13 cellular contexts compared by ENCODE assay signal in the genomic region with DNA sequence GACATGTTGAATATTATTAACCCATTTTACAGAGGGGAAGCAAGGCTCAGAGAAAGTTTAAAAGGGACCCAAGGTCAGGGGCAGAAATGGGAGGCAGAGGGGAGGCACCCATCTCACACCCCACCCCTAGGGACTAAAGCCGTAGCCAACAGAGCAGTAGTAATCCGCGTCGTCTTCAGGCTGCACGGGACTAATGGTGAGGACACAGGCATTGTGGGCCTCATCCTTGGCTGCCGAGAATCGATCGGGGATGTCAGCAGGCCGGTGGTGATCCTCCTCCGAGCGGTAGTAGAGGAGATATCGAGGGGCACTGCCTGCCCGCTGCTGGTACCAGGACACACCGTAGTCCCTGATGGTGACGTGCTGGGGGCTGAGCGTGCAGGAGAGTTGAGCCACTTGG. TPM values are rescaled to one million over a fixed set of nuclear protein-coding genes. Genes with fewer than 3 reads are reported as not detected.
DNase-seq lines count a peak whose midpoint lies in the region; ATAC-seq and TF ChIP-seq lines count a peak whose summit lies in the region.
"Had no signal": no experiment of that assay in that cellular context is flagged by ENCODE, and none has a peak within 500 bp of the region (broad histone marks: within the 10 kb centered on the region; RNA-seq: fewer than 3 reads in every experiment).

No MANE protein-coding gene starts in this region.

- peak overlapping the region; percentile 78 for H3K4me3 ChIP-seq in OCI-LY7 (ENCODE audit: low read depth, low read length, poor library complexity, severe bottlenecking)
- H3K4me3 ChIP-seq: lower lobe of right lung, thoracic aorta had no signal

- H3K27ac Mint-ChIP-seq in stimulated activated naive CD8-positive, alpha-beta T cell treated with anti-CD3 and anti-CD28 coated beads, Interleukin-15, Interleukin-2, amounts not matched to agents 100 ng/mL and 50 ng/mL, for 24 hours, result no peak overlapping the region
- H3K27ac Mint-ChIP-seq in mesothelial cell of epicardium, result no peak overlapping the region
- H3K27ac Mint-ChIP-seq: activated T-cell treated with anti-CD3 and anti-CD28 coated beads, Interleukin-2, amount 50 U/mL, for 72 hours had no signal

- peak overlapping the region; percentile 95 for H3K27ac ChIP-seq in OCI-LY7 (ENCODE audit: low read depth, low read length, poor library complexity, severe bottlenecking)
- H3K27ac ChIP-seq: lower lobe of right lung, parathyroid adenoma, thoracic aorta had no signal

- no peaks in the 10 kb centered on the region; the same call in 1 of the 2 replicates for H3K36me3 ChIP-seq in OCI-LY7 (ENCODE audit: insufficient read depth, low read length)
- H3K36me3 ChIP-seq: lower lobe of right lung, thoracic aorta had no signal

- H3K9me3 ChIP-seq in OCI-LY7 (ENCODE audit: low read length), result no peaks in the 10 kb centered on the region
- H3K9me3 ChIP-seq: lower lobe of right lung, thoracic aorta had no signal

- H3K27me3 Mint-ChIP-seq in stimulated activated naive CD8-positive, alpha-beta T cell treated with anti-CD3 and anti-CD28 coated beads, Interleukin-15, Interleukin-2, amounts not matched to agents 100 ng/mL and 50 ng/mL, for 24 hours, result no peaks in the 10 kb centered on the region
- no peaks in the 10 kb centered on the region for H3K27me3 Mint-ChIP-seq in mesothelial cell of epicardium (ENCODE audit: low read depth)

- no peak for ATAC-seq in stimulated activated naive CD8-positive, alpha-beta T cell treated with anti-CD3 and anti-CD28 coated beads, Interleukin-15, Interleukin-2, amounts not matched to agents 100 U/mL and 50 U/mL, for 24 hours
- no peak for ATAC-seq in GM18907 (IDR thresholded peaks at IDR 0.05; ENCODE audit: unreplicated experiment)
- ATAC-seq: activated T-cell treated with anti-CD3 and anti-CD28 coated beads, Interleukin-2, amount 50 U/mL, for 72 hours; lower lobe of right lung had no signal

- H3K4me3 Mint-ChIP-seq in stimulated activated naive CD8-positive, alpha-beta T cell treated with anti-CD3 and anti-CD28 coated beads, Interleukin-15, Interleukin-2, amounts not matched to agents 100 ng/mL and 50 ng/mL, for 24 hours, result peak overlapping the region; percentile 80
- H3K4me3 Mint-ChIP-seq in mesothelial cell of epicardium, result peak overlapping the region; percentile 57

- no peaks in the 10 kb centered on the region for H3K9me3 Mint-ChIP-seq in stimulated activated naive CD8-positive, alpha-beta T cell treated with anti-CD3 and anti-CD28 coated beads, Interleukin-15, Interleukin-2, amounts not matched to agents 100 ng/mL and 50 ng/mL, for 24 hours
- H3K9me3 Mint-ChIP-seq in mesothelial cell of epicardium, result no peaks in the 10 kb centered on the region
- H3K9me3 Mint-ChIP-seq: activated T-cell treated with anti-CD3 and anti-CD28 coated beads, Interleukin-2, amount 50 U/mL, for 72 hours had no signal

- no peak for DNase-seq in stimulated activated naive CD8-positive, alpha-beta T cell treated with anti-CD3 and anti-CD28 coated beads, Interleukin-15, Interleukin-2, amounts not matched to agents 100 U/mL and 50 U/mL, for 24 hours
- peak; percentile 82 for DNase-seq in OCI-LY7 (ENCODE audit: low spot score)
- no peak for DNase-seq in mesothelial cell of epicardium (ENCODE audit: low spot score in 2 of 2, unreplicated experiment in 2 of 2)
- DNase-seq in SIG-M5 (lab: John Stamatoyannopoulos, UW), result no peak
- no peak for DNase-seq in T1000 (lab: John Stamatoyannopoulos, UW)
- DNase-seq in HPDE6-E6E7 (ENCODE audit: extremely low spot score), result no peak
- DNase-seq: activated T-cell treated with anti-CD3 and anti-CD28 coated beads, Interleukin-2, amount 50 U/mL, for 72 hours; lower lobe of right lung; NCI-H1105 had no signal

- POLR2A ChIA-PET in OCI-LY7 (lab: Charles Lee), result interaction anchor here (0.6 to 2.5 kb wide), 9 partner anchors 11 to 1009 kb away, joined by 3 to 8 read pairs (median 3); partner anchors contain the start of gene SLC2A11

- TF ChIP-seq CTCF in OCI-LY7 (conservative IDR thresholded peaks at IDR 0.05; ENCODE audit: low read length) (no peak), mesothelial cell of epicardium (IDR thresholded peaks at IDR 0.05; ENCODE audit: unreplicated experiment) (no peak)

- no peak overlapping the region for H2AFZ ChIP-seq in OCI-LY7 (ENCODE audit: low read length)
- H2AFZ ChIP-seq: parathyroid adenoma had no signal

- intact Hi-C loops in OCI-LY7 (cut with micrococcal nuclease; ENCODE audit: unreplicated experiment), result loop anchor here (1.0 to 10.0 kb wide), 4 partner anchors 14 to 818 kb away; no protein-coding TSS in a partner anchor

- TSS peak; percentile 87 for BruUV-seq in OCI-LY7 (replicated peaks; lab: Mats Ljungman, UMichigan)

- H4K20me1 ChIP-seq in OCI-LY7 (ENCODE audit: insufficient read depth, low read length), result no peaks in the 10 kb centered on the region

- H3K9me2 ChIP-seq in OCI-LY7 (ENCODE audit: insufficient read depth, low read length), result no peaks in the 10 kb centered on the region

- peak overlapping the region; percentile 93 for H3K4me2 ChIP-seq in OCI-LY7 (ENCODE audit: low read length)

- H3K36me3 Mint-ChIP-seq in stimulated activated naive CD8-positive, alpha-beta T cell treated with anti-CD3 and anti-CD28 coated beads, Interleukin-15, Interleukin-2, amounts not matched to agents 100 ng/mL and 50 ng/mL, for 24 hours (ENCODE audit: low read depth), result no peaks in the 10 kb centered on the region
- H3K36me3 Mint-ChIP-seq in mesothelial cell of epicardium, result no peaks in the 10 kb centered on the region

- peaks cover 11% of the 10 kb centered on the region; the same call in 1 of the 2 replicates for H3K79me2 ChIP-seq in OCI-LY7 (ENCODE audit: insufficient read depth, low read depth, low read length)
- H3K79me2 ChIP-seq: parathyroid adenoma had no signal

- CTCF ChIA-PET in OCI-LY7 (lab: Charles Lee; ENCODE audit: unreplicated experiment), result no interaction called here

- peaks cover 34% of the 10 kb centered on the region for H3K4me1 Mint-ChIP-seq in stimulated activated naive CD8-positive, alpha-beta T cell treated with anti-CD3 and anti-CD28 coated beads, Interleukin-15, Interleukin-2, amounts not matched to agents 100 ng/mL and 50 ng/mL, for 24 hours (ENCODE audit: low read depth)
- peaks cover 18% of the 10 kb centered on the region for H3K4me1 Mint-ChIP-seq in mesothelial cell of epicardium

- H3K4me1 ChIP-seq in OCI-LY7 (ENCODE audit: insufficient read depth, low read length, poor library complexity, severe bottlenecking), result peaks cover 58% of the 10 kb centered on the region

RNA-seq across cellular contexts. Expression of gene VPREB3, which starts 1.5 kb away (rescaled TPM):
- 163 and 241 TPM in 2 replicates for total RNA-seq in OCI-LY7 (2014; rRNA removed; shearing (Covaris generic))
- total RNA-seq in OCI-LY7 (2022) (312 and 333 TPM in 2 replicates), mesothelial cell of epicardium (0.52 TPM in 1 of 3 replicates, not detected in the others)
- total RNA-seq: lower lobe of right lung, thoracic aorta had no signal

RNA-seq across cellular contexts. Expression of gene ZNF70, which starts 1.8 kb away (rescaled TPM):
- 5.1 and 6.0 TPM in 2 replicates for total RNA-seq in OCI-LY7 (2014; rRNA removed; shearing (Covaris generic))
- total RNA-seq in OCI-LY7 (2022), result 8.4 and 8.7 TPM in 2 replicates
- 17.8 to 18.7 TPM (median 18.2 TPM) in 3 replicates for total RNA-seq in mesothelial cell of epicardium

RNA-seq across cellular contexts. Expression of gene C22orf15, which starts 10.0 kb away (rescaled TPM):
- total RNA-seq in OCI-LY7 (2014; rRNA removed; shearing (Covaris generic)), result 1.0 and 1.7 TPM in 2 replicates
- 0.86 and 1.3 TPM in 2 replicates for total RNA-seq in OCI-LY7 (2022)
- 0.36 to 0.82 TPM (median 0.52 TPM) in 3 replicates for total RNA-seq in mesothelial cell of epicardium
- total RNA-seq: thoracic aorta had no signal

RNA-seq across cellular contexts. Expression of gene CHCHD10, which starts 15.0 kb away (rescaled TPM):
- total RNA-seq in OCI-LY7 (2014; rRNA removed; shearing (Covaris generic)), result 50.8 and 54.6 TPM in 2 replicates
- 191 and 252 TPM in 2 replicates for total RNA-seq in OCI-LY7 (2022)
- 56.6 to 61.9 TPM (median 61.8 TPM) in 3 replicates for total RNA-seq in mesothelial cell of epicardium

RNA-seq across cellular contexts. Expression of gene MMP11, which starts 19.9 kb away (rescaled TPM):
- total RNA-seq in OCI-LY7 (2014; rRNA removed; shearing (Covaris generic)), result 10.0 and 12.9 TPM in 2 replicates
- total RNA-seq in OCI-LY7 (2022) (6.3 and 9.2 TPM in 2 replicates), mesothelial cell of epicardium (510 to 566 TPM (median 528 TPM) in 3 replicates)

Comparison
In these comparisons a context has a peak if more than half of its experiments do, and no peak if none do; other contexts are left out.
1. RNA of gene VPREB3, which starts 1.5 kb away (total RNA-seq): 163 to 333 TPM in OCI-LY7; 0.52 TPM in mesothelial cell of epicardium; every median in the first group is over 100 times any median in the second.